Comparison of ENCODE assay signal across 1 cellular context in the genomic region with DNA sequence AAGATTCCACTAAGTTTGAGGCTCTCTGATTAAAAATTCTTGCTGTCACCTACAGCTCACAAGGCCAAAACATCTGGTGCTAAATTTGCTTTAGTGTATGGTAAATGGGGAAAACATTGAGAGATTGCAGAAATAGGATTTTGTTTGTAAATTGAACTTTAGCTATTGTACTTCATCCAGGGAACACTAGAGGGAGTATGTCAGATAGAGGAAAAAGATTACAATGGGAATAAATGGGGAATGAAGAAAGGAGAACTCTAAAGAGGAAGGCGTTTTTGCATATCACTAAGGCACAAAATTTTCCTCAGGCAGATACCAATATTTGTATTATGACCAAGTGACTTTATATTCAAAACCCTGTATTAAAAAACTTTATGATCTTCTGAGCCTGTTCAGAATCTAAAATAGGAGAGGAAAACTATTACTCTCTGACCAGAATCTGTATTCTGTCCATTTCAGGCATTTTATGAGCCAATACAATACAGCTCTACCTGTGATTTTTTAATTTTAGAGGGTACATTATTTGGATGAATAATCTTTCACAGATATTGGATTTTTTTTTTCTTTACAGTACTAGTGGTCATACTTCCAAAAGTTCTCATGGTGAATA.
TF ChIP-seq lines count a peak whose summit lies in the region.

No MANE protein-coding gene starts in this region.

TF ChIP-seq in HepG2, 621 proteins besides CTCF, POLR2A, EP300 and RAD21 (continued from another document):
- TF ChIP-seq, protein P1, sequence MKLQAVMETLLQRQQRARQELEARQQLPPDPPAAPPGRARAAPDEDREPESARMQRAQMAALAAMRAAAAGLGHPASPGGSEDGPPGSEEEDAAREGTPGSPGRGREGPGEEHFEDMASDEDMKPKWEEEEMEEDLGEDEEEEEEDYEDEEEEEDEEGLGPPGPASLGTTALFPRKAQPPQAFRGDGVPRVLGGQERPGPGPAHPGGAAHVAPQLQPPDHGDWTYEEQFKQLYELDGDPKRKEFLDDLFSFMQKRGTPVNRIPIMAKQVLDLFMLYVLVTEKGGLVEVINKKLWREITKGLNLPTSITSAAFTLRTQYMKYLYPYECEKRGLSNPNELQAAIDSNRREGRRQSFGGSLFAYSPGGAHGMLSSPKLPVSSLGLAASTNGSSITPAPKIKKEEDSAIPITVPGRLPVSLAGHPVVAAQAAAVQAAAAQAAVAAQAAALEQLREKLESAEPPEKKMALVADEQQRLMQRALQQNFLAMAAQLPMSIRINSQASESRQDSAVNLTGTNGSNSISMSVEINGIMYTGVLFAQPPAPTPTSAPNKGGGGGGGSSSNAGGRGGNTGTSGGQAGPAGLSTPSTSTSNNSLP (IDR thresholded peaks at IDR 0.05; ENCODE audit: low read depth, low read length): 0 out of 2 replicates have a peak, but pooled peaks have one; percentile 18
- peak; percentile 76 for TF ChIP-seq STAG1 (CRISPR knock-in tag; IDR thresholded peaks at IDR 0.05)
- TF ChIP-seq HNRNPLL (IDR thresholded peaks at IDR 0.05; ENCODE audit: low read depth, low read length, poor library complexity, severe bottlenecking): no peak
- no peak for TF ChIP-seq SAP130 (CRISPR knock-in tag; IDR thresholded peaks at IDR 0.05; ENCODE audit: low read depth)
- TF ChIP-seq, protein P2, sequence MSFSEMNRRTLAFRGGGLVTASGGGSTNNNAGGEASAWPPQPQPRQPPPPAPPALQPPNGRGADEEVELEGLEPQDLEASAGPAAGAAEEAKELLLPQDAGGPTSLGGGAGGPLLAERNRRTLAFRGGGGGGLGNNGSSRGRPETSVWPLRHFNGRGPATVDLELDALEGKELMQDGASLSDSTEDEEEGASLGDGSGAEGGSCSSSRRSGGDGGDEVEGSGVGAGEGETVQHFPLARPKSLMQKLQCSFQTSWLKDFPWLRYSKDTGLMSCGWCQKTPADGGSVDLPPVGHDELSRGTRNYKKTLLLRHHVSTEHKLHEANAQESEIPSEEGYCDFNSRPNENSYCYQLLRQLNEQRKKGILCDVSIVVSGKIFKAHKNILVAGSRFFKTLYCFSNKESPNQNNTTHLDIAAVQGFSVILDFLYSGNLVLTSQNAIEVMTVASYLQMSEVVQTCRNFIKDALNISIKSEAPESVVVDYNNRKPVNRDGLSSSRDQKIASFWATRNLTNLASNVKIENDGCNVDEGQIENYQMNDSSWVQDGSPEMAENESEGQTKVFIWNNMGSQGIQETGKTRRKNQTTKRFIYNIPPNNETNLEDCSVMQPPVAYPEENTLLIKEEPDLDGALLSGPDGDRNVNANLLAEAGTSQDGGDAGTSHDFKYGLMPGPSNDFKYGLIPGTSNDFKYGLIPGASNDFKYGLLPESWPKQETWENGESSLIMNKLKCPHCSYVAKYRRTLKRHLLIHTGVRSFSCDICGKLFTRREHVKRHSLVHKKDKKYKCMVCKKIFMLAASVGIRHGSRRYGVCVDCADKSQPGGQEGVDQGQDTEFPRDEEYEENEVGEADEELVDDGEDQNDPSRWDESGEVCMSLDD (CRISPR knock-in tag; IDR thresholded peaks at IDR 0.05; ENCODE audit: borderline replicate concordance): no peak
- TF ChIP-seq, protein P3, sequence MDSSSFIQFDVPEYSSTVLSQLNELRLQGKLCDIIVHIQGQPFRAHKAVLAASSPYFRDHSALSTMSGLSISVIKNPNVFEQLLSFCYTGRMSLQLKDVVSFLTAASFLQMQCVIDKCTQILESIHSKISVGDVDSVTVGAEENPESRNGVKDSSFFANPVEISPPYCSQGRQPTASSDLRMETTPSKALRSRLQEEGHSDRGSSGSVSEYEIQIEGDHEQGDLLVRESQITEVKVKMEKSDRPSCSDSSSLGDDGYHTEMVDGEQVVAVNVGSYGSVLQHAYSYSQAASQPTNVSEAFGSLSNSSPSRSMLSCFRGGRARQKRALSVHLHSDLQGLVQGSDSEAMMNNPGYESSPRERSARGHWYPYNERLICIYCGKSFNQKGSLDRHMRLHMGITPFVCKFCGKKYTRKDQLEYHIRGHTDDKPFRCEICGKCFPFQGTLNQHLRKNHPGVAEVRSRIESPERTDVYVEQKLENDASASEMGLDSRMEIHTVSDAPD (CRISPR knock-in tag; IDR thresholded peaks at IDR 0.05): no peak
- TF ChIP-seq TBX2 (CRISPR knock-in tag; IDR thresholded peaks at IDR 0.05; ENCODE audit: borderline replicate concordance): no peak
- TF ChIP-seq TBL1XR1 (IDR thresholded peaks at IDR 0.05; ENCODE audit: borderline replicate concordance, low read length, partially characterized antibody): no peak
- TF ChIP-seq, protein P4, sequence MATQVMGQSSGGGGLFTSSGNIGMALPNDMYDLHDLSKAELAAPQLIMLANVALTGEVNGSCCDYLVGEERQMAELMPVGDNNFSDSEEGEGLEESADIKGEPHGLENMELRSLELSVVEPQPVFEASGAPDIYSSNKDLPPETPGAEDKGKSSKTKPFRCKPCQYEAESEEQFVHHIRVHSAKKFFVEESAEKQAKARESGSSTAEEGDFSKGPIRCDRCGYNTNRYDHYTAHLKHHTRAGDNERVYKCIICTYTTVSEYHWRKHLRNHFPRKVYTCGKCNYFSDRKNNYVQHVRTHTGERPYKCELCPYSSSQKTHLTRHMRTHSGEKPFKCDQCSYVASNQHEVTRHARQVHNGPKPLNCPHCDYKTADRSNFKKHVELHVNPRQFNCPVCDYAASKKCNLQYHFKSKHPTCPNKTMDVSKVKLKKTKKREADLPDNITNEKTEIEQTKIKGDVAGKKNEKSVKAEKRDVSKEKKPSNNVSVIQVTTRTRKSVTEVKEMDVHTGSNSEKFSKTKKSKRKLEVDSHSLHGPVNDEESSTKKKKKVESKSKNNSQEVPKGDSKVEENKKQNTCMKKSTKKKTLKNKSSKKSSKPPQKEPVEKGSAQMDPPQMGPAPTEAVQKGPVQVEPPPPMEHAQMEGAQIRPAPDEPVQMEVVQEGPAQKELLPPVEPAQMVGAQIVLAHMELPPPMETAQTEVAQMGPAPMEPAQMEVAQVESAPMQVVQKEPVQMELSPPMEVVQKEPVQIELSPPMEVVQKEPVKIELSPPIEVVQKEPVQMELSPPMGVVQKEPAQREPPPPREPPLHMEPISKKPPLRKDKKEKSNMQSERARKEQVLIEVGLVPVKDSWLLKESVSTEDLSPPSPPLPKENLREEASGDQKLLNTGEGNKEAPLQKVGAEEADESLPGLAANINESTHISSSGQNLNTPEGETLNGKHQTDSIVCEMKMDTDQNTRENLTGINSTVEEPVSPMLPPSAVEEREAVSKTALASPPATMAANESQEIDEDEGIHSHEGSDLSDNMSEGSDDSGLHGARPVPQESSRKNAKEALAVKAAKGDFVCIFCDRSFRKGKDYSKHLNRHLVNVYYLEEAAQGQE (IDR thresholded peaks at IDR 0.05; ENCODE audit: borderline replicate concordance in 1 of 2, low read depth in 1 of 2, low read length in 2 of 2): no peak
- no peak for TF ChIP-seq ARHGAP35 (CRISPR knock-in tag; IDR thresholded peaks at IDR 0.05; ENCODE audit: borderline replicate concordance)
